In the genomic region with DNA sequence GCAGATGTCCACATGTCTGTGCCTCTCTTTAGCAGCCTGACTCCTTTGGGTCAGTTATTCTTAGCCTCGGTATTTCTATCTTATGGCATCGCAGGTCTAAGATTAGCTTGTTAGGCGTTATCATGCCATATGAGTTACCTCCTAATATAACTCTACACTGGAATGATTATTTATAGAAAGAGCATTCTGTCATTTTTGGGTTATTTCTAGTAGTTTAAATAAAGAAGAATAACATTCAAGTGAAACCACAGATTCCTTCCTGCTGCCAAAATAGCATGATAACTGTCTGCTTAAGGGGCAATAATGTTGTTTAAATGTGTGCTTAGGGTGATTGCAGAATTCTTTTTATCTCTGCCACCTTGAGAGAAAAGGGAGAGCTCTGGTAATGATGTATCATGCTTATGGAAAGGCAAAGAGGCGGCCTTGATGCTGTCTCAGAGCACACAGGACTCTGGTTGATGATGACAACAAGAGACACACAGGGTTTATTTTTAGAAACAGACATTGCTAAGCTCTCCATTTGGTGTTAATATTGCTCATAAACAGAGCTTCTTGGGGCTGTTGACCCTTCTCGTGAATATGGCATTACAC, we compare ENCODE assay signal across 8 cellular contexts. TPM values are rescaled to one million over a fixed set of nuclear protein-coding genes. Genes with fewer than 3 reads are reported as not detected.
DNase-seq lines count a peak whose midpoint lies in the region; ATAC-seq and TF ChIP-seq lines count a peak whose summit lies in the region.

No MANE protein-coding gene starts in this region.

- no TSS peak for BruUV-seq in OCI-LY7 (replicated peaks; lab: Mats Ljungman, UMichigan)

- TF ChIP-seq CTCF in OCI-LY7 (conservative IDR thresholded peaks at IDR 0.05; ENCODE audit: low read length): no peak
- TF ChIP-seq CTCF in testis (IDR thresholded peaks at IDR 0.05): no peak

- POLR2A ChIA-PET in OCI-LY7 (lab: Charles Lee): interaction anchor here (0.6 to 18.1 kb wide), 12 partner anchors 9 to 84 kb away, joined by 3 to 532 read pairs (median 6); partner anchors contain the start of gene HDAC9
- POLR2A ChIA-PET in activated CD4-positive, alpha-beta memory T cell treated with anti-CD3 and anti-CD28 coated beads for 36 hours (lab: Charles Lee): no interaction called here

- WGBS in mesodermal cell (ENCODE audit: insufficient coverage in 2 of 2), 2 experiments: 75 to 91% methylated on average over 1 to 3 of the region's 5 CpGs
- WGBS in testis, 2 donors: 64 to 71% methylated on average over 5 of the region's 5 CpGs

- peaks cover 4% of the 10 kb centered on the region; the same call in 1 of the 2 replicates for H3K9me3 ChIP-seq in OCI-LY7 (ENCODE audit: low read length)
- H3K9me3 ChIP-seq in mesodermal cell (ENCODE audit: control insufficient read depth, low read length): no peaks in the 10 kb centered on the region
- no peaks in the 10 kb centered on the region for H3K9me3 ChIP-seq in testis

- no peaks in the 10 kb centered on the region for H3K27me3 Mint-ChIP-seq in activated CD4-positive, alpha-beta memory T cell treated with anti-CD3 and anti-CD28 coated beads for 36 hours

- DNase-seq in OCI-LY7 (ENCODE audit: low spot score) (peak; percentile 62), testis (no peak), OCI-M2 (lab: John Stamatoyannopoulos, UW; ENCODE audit: unreplicated experiment) (no peak), NCI-H1930 (lab: John Stamatoyannopoulos, UW) (no peak)
- no peak for DNase-seq in activated CD4-positive, alpha-beta memory T cell treated with anti-CD3 and anti-CD28 coated beads for 36 hours

- H3K4me3 Mint-ChIP-seq in activated CD4-positive, alpha-beta memory T cell treated with anti-CD3 and anti-CD28 coated beads for 36 hours: no peak overlapping the region

- H3K36me3 Mint-ChIP-seq in activated CD4-positive, alpha-beta memory T cell treated with anti-CD3 and anti-CD28 coated beads for 36 hours: no peaks in the 10 kb centered on the region

- intact Hi-C loops in OCI-LY7 (cut with micrococcal nuclease; ENCODE audit: unreplicated experiment): no loop called here
- intact Hi-C loops in testis (cut with DNase I; ENCODE audit: low total_unique reads): no loop called here
- intact Hi-C loops in activated CD4-positive, alpha-beta memory T cell treated with anti-CD3 and anti-CD28 coated beads for 36 hours (cut with micrococcal nuclease): no loop called here

- no peaks in the 10 kb centered on the region for H3K4me1 Mint-ChIP-seq in activated CD4-positive, alpha-beta memory T cell treated with anti-CD3 and anti-CD28 coated beads for 36 hours (ENCODE audit: low read depth)

- H3K27ac Mint-ChIP-seq in activated CD4-positive, alpha-beta memory T cell treated with anti-CD3 and anti-CD28 coated beads for 36 hours: no peak overlapping the region

- peaks cover 29% of the 10 kb centered on the region for H3K36me3 ChIP-seq in OCI-LY7 (ENCODE audit: insufficient read depth, low read length)
- H3K36me3 ChIP-seq in mesodermal cell (ENCODE audit: control insufficient read depth, insufficient read depth, low read length): no peaks in the 10 kb centered on the region
- no peaks in the 10 kb centered on the region for H3K36me3 ChIP-seq in testis (ENCODE audit: low read depth, missing control alignments)

- CTCF ChIA-PET in OCI-LY7 (lab: Charles Lee; ENCODE audit: unreplicated experiment): interaction anchor here (0.5 to 1.8 kb wide), 5 partner anchors 9 to 37 kb away, joined by 3 to 5 read pairs (median 4); no protein-coding TSS in a partner anchor
- CTCF ChIA-PET in activated CD4-positive, alpha-beta memory T cell treated with anti-CD3 and anti-CD28 coated beads for 36 hours (lab: Charles Lee): interaction anchor here (0.7 kb wide), 1 partner anchor 736 kb away, joined by 5 read pairs; no protein-coding TSS in a partner anchor

- H3K27ac ChIP-seq in OCI-LY7 (ENCODE audit: low read depth, low read length, poor library complexity, severe bottlenecking) (peak overlapping the region; percentile 65), mesodermal cell (ENCODE audit: low read depth, low read length, severe bottlenecking) (peak overlapping the region; percentile 26), testis (no peak overlapping the region)

- no peaks in the 10 kb centered on the region for H4K20me1 ChIP-seq in OCI-LY7 (ENCODE audit: insufficient read depth, low read length)

- peak overlapping the region; percentile 75 for H3K4me2 ChIP-seq in OCI-LY7 (ENCODE audit: low read length)

- H3K9me3 Mint-ChIP-seq in activated CD4-positive, alpha-beta memory T cell treated with anti-CD3 and anti-CD28 coated beads for 36 hours: no peaks in the 10 kb centered on the region

- TF ChIP-seq POLR2A in GM18505 (IDR thresholded peaks at IDR 0.05; ENCODE audit: borderline replicate concordance, extremely low read depth, insufficient read depth, insufficient read length): no peak
- TF ChIP-seq POLR2A in testis (IDR thresholded peaks at IDR 0.05): no peak

- peaks cover 95% of the 10 kb centered on the region for H3K4me1 ChIP-seq in OCI-LY7 (ENCODE audit: insufficient read depth, low read length, poor library complexity, severe bottlenecking)
- peaks cover 20% of the 10 kb centered on the region for H3K4me1 ChIP-seq in mesodermal cell (ENCODE audit: control insufficient read depth, insufficient read depth, low read length, poor library complexity, severe bottlenecking)
- no peaks in the 10 kb centered on the region for H3K4me1 ChIP-seq in testis

- no peak overlapping the region for H2AFZ ChIP-seq in OCI-LY7 (ENCODE audit: low read length)

- peaks cover 98% of the 10 kb centered on the region for H3K79me2 ChIP-seq in OCI-LY7 (ENCODE audit: insufficient read depth, low read depth, low read length)

- H3K9me2 ChIP-seq in OCI-LY7 (ENCODE audit: insufficient read depth, low read length): no peaks in the 10 kb centered on the region

- no peaks in the 10 kb centered on the region for H3K27me3 ChIP-seq in testis

- H3K4me3 ChIP-seq in OCI-LY7 (ENCODE audit: low read depth, low read length, poor library complexity, severe bottlenecking): peak overlapping the region; percentile 51
- H3K4me3 ChIP-seq in mesodermal cell (ENCODE audit: extremely low read depth, insufficient read depth, low read length, poor library complexity, severe bottlenecking): no peak overlapping the region
- no peak overlapping the region for H3K4me3 ChIP-seq in testis

- ATAC-seq in GM18505 (IDR thresholded peaks at IDR 0.05; ENCODE audit: unreplicated experiment): peak; percentile 41
- peak; percentile 45 for ATAC-seq in HG02610 (IDR thresholded peaks at IDR 0.05; ENCODE audit: unreplicated experiment)

RNA-seq across cellular contexts. Expression of gene HDAC9, which starts 10.4 kb away (rescaled TPM):
- total RNA-seq in OCI-LY7 (2014; rRNA removed; shearing (Covaris generic)): 90.3 and 91.7 TPM in 2 replicates
- total RNA-seq in OCI-LY7 (2022) (58.8 and 68.2 TPM in 2 replicates), testis (10 to 100 TPM; 30.6 to 35.4 TPM)
- 14.4 TPM for polyA plus RNA-seq in mesodermal cell (2013, experiment 1 of 2)
- 12.2 TPM for polyA plus RNA-seq in mesodermal cell (2013, experiment 2 of 2)
- polyA plus RNA-seq in testis (ENCODE audit: insufficient read depth, low read depth, low replicate concordance): 35.5 TPM
- total RNA-seq in activated CD4-positive, alpha-beta memory T cell treated with anti-CD3 and anti-CD28 coated beads for 36 hours: 1 to 10 TPM; 1.0 to 1.1 TPM

Comparison
In these comparisons a context has a peak if more than half of its experiments do, and no peak if none do; other contexts are left out.
1. H3K27ac ChIP-seq: peak in OCI-LY7 (single experiment) and mesodermal cell (single experiment); none in testis (0 of 2).
2. RNA of gene HDAC9, which starts 10.4 kb away (total RNA-seq): 58.8 to 91.7 TPM in OCI-LY7 and 30.6 to 35.4 TPM in testis; 1.0 to 1.1 TPM in activated CD4-positive, alpha-beta memory T cell treated with anti-CD3 and anti-CD28 coated beads for 36 hours; every median in the first group is over 10 times any median in the second.